16 cellular contexts compared by ENCODE assay signal in the genomic region with DNA sequence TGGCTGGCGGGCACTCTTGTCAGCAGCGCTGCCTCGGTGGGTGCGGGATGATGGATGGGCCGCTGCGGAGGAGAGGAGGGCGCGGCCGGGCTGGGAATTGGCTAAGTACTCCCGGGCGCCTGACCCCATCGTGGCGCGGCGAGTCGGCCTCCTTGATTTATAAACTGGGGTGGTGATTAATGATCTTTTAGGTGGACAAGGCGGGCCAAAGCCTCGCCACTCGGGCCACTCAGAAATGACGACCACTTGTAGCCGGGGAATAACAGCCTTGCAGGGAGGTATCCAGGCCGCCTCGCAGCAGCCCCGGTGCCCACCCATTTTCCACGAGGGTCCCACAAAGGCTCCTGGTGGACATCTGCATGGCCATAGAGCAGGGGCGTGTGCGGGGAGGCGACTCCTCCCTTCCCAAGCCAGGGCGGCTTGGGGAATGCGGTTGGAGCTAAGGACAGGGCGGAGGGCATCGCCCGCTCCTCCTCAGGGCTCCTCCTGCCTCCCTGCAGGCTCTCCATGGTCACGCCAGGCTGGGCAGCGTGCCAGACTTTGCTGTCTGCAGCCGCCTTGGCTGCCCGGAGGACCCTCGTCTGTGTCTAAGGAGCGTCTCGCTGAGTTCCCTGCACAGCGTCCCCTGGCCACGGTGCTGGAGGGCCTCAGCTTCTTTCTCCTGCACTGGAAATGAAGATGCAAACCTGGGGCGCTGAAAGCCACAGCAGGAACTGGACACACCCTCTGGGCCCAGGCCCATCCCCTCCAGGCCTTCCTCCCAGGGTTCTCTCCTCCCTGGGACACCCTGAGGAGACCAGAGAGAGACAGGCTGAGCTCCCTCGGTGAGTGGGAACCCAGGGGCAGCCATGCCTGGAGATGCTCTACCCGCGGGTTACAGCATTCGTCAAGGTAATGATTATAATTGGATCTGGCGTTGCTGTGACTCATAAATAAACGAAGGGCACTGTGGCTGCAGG.
"Had no signal": no experiment of that assay in that cellular context is flagged by ENCODE, and none has a peak within 500 bp of the region (broad histone marks: within the 10 kb centered on the region; RNA-seq: fewer than 3 reads in every experiment).

No MANE protein-coding gene starts in this region.

- H3K36me3 Mint-ChIP-seq: activated CD8-positive, alpha-beta memory T cell treated with anti-CD3 and anti-CD28 coated beads, Interleukin-2, amount 10 ng/mL, durations not matched to agents 7 days and 5 days; activated naive CD4-positive, alpha-beta T cell treated with anti-CD3 and anti-CD28 coated beads, Interleukin-2, amount 50 U/mL, for 72 hours; brain had no signal

- ATAC-seq: activated CD8-positive, alpha-beta memory T cell treated with anti-CD3 and anti-CD28 coated beads, Interleukin-2, amount 10 ng/mL, durations not matched to agents 7 days and 5 days; activated naive CD4-positive, alpha-beta T cell treated with anti-CD3 and anti-CD28 coated beads, Interleukin-2, amount 50 U/mL, for 72 hours; gastroesophageal sphincter; pancreas had no signal

- H3K27ac ChIP-seq: epithelial cell of prostate, gastroesophageal sphincter, pancreas, stomach, tibial artery had no signal

- H3K36me3 ChIP-seq: gastroesophageal sphincter, pancreas, stomach, tibial artery had no signal

- DNase-seq: activated CD4-positive, alpha-beta T cell treated with anti-CD3 and anti-CD28 coated beads, Interleukin-2, amount 50 U/mL, for 4 hours; activated CD4-positive, CD25-positive, alpha-beta regulatory T cell treated with anti-CD3 and anti-CD28 coated beads, Interleukin-2, amount 50 U/mL, for 72 hours; activated CD8-positive, alpha-beta memory T cell treated with anti-CD3 and anti-CD28 coated beads, Interleukin-2, amount 10 ng/mL, durations not matched to agents 7 days and 5 days; activated effector memory CD4-positive, alpha-beta T cell treated with anti-CD3 and anti-CD28 coated beads, Interleukin-2, amount 50 U/mL, for 16 hours; activated T-cell treated with anti-CD3 and anti-CD28 coated beads, Interleukin-2, amount 50 U/mL, for 24 hours; amniotic stem cell; effector memory CD4-positive, alpha-beta T cell; stimulated activated CD4-positive, alpha-beta T cell treated with anti-CD3 and anti-CD28 coated beads, Interleukin-4, amount 100 ng/mL, for 4 hours; stomach; T-helper 9 cell had no signal

- H3K27me3 Mint-ChIP-seq: activated CD8-positive, alpha-beta memory T cell treated with anti-CD3 and anti-CD28 coated beads, Interleukin-2, amount 10 ng/mL, durations not matched to agents 7 days and 5 days had no signal

- H3K4me1 ChIP-seq: gastroesophageal sphincter, pancreas, stomach, tibial artery had no signal

- H3K9me3 Mint-ChIP-seq: activated naive CD4-positive, alpha-beta T cell treated with anti-CD3 and anti-CD28 coated beads, Interleukin-2, amount 50 U/mL, for 72 hours; activated T-cell treated with anti-CD3 and anti-CD28 coated beads, Interleukin-2, amount 50 U/mL, for 24 hours; brain had no signal

- H3K27ac Mint-ChIP-seq: activated CD8-positive, alpha-beta memory T cell treated with anti-CD3 and anti-CD28 coated beads, Interleukin-2, amount 10 ng/mL, durations not matched to agents 7 days and 5 days; activated naive CD4-positive, alpha-beta T cell treated with anti-CD3 and anti-CD28 coated beads, Interleukin-2, amount 50 U/mL, for 72 hours; activated T-cell treated with anti-CD3 and anti-CD28 coated beads, Interleukin-2, amount 50 U/mL, for 24 hours had no signal

- H3K4me1 Mint-ChIP-seq: activated CD8-positive, alpha-beta memory T cell treated with anti-CD3 and anti-CD28 coated beads, Interleukin-2, amount 10 ng/mL, durations not matched to agents 7 days and 5 days had no signal

- H3K4me3 ChIP-seq: gastroesophageal sphincter, pancreas, stomach, tibial artery had no signal

- H3K4me3 Mint-ChIP-seq: activated CD8-positive, alpha-beta memory T cell treated with anti-CD3 and anti-CD28 coated beads, Interleukin-2, amount 10 ng/mL, durations not matched to agents 7 days and 5 days; activated T-cell treated with anti-CD3 and anti-CD28 coated beads, Interleukin-2, amount 50 U/mL, for 24 hours had no signal

- H3K9me3 ChIP-seq: gastroesophageal sphincter, pancreas, stomach, tibial artery had no signal
